2 cellular contexts compared by ENCODE assay signal in genomic region chr6:161829186-161829794, GRCh38.
TF ChIP-seq lines count a peak whose summit lies in the region.

No MANE protein-coding gene starts in this region.

TF ChIP-seq in HEK293, 187 proteins besides CTCF, POLR2A, EP300 and RAD21:
- TF ChIP-seq YY1 (tag by site-specific recombination; IDR thresholded peaks at IDR 0.05): no peak
- no peak for TF ChIP-seq ZNF138 (tag by site-specific recombination; IDR thresholded peaks at IDR 0.05; ENCODE audit: borderline replicate concordance)
- peak; percentile 58 for TF ChIP-seq ZIC2 (tag by site-specific recombination; IDR thresholded peaks at IDR 0.05)

TF ChIP-seq in H1, 55 proteins besides CTCF, POLR2A, EP300 and RAD21:
- TF ChIP-seq SP2 (IDR thresholded peaks at IDR 0.05; ENCODE audit: low read length) (no peak), TBP (IDR thresholded peaks at IDR 0.05; ENCODE audit: low read depth, low read length) (no peak), NRF1 (IDR thresholded peaks at IDR 0.05; ENCODE audit: low read depth, low read length) (no peak), CHD1 (IDR thresholded peaks at IDR 0.05; ENCODE audit: low read depth, low read length) (no peak)
